ENCODE assay signal across 16 cellular contexts in the genomic region with DNA sequence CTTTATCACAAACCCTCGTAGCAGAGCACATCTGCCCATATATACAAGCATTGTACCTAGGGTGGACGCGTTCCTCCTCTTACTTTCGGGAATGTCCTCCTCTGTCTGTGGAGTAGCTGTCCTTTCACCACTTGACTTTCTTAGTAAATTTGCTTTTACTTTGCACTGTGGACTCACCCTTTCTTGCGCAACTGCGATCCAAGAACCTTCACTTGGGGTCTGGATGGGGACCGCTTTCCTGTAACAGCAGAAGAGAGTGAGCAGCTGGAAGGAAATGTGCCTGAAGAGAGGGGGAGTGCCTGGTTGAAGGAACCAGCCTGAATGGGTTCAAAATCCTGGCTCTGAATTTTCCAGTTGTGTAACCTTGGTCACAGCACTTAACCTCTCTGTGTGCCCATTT. TPM values are rescaled to one million over a fixed set of nuclear protein-coding genes. Genes with fewer than 3 reads are reported as not detected.
A peak's percentile ranks its signal among the peaks of the same experiment; 100 is the strongest.
DNase-seq lines count a peak whose midpoint lies in the region; ATAC-seq, FAIRE-seq and TF ChIP-seq lines count a peak whose summit lies in the region.
"Had no signal": no experiment of that assay in that cellular context is flagged by ENCODE, and none has a peak within 500 bp of the region (broad histone marks: within the 10 kb centered on the region; RNA-seq: fewer than 3 reads in every experiment).

No MANE protein-coding gene starts in this region.

- intact Hi-C loops in IMR-90 (cut with micrococcal nuclease): no loop called here
- intact Hi-C loops in K562 (cut with micrococcal nuclease): no loop called here
- intact Hi-C loops in upper lobe of right lung (cut with DNase I): no loop called here

- BruUV-seq in IMR-90 (replicated peaks; lab: Mats Ljungman, UMichigan) (no TSS peak), K562 (replicated peaks; lab: Mats Ljungman, UMichigan) (no TSS peak)

- H3K4me2 ChIP-seq in IMR-90 (ENCODE audit: low read depth, low read length): no peak overlapping the region
- H3K4me2 ChIP-seq in K562 (ENCODE audit: insufficient read depth, low read length): no peak overlapping the region

- H2BK20ac ChIP-seq in IMR-90 (ENCODE audit: low read depth, low read length): no peak overlapping the region

- H2BK120ac ChIP-seq in IMR-90 (ENCODE audit: low read depth, low read length): no peak overlapping the region

- TF ChIP-seq EP300 in K562 (IDR thresholded peaks at IDR 0.05; ENCODE audit: low read length) (no peak), tibial nerve (IDR thresholded peaks at IDR 0.05) (no peak)

- H3K9me1 ChIP-seq in IMR-90 (ENCODE audit: insufficient read depth, low read length): no peaks in the 10 kb centered on the region
- H3K9me1 ChIP-seq in K562 (ENCODE audit: control insufficient read depth, insufficient read depth, low read length): no peaks in the 10 kb centered on the region

- no peaks in the 10 kb centered on the region for H3K36me3 Mint-ChIP-seq in nephron (ENCODE audit: low read depth)
- H3K36me3 Mint-ChIP-seq: CD8-positive, alpha-beta T cell had no signal

- H3K4me1 ChIP-seq in IMR-90 (ENCODE audit: control insufficient read depth, insufficient read depth, low read length) (peaks cover 6% of the 10 kb centered on the region), K562 (replicated peaks in 1 of 2; ENCODE audit: control insufficient read depth in 2 of 2, insufficient read depth in 2 of 2, low read length in 2 of 2) (peaks cover 0 to 7% of the 10 kb centered on the region in 2 experiments; a peak in 2 of 5 replicates), upper lobe of right lung (peaks cover 25% of the 10 kb centered on the region), tibial nerve (peaks cover 0 to 32% (median 10%) of the 10 kb centered on the region in 4 donors)

- no peak overlapping the region for H3K9ac ChIP-seq in IMR-90 (ENCODE audit: low read depth, low read length)
- no peak overlapping the region for H3K9ac ChIP-seq in K562 (ENCODE audit: insufficient read depth in 1 of 2, low read depth in 2 of 2, low read length in 2 of 2)

- H3K4me3 Mint-ChIP-seq in nephron: no peak overlapping the region
- H3K4me3 Mint-ChIP-seq: CD8-positive, alpha-beta T cell had no signal

- H3K4me3 ChIP-seq in IMR-90 (ENCODE audit: insufficient read depth, low read depth, low read length) (no peak overlapping the region), K562 (no peak overlapping the region), upper lobe of right lung (no peak overlapping the region), tibial nerve (no peak overlapping the region)

- dilution Hi-C loops in IMR-90 (cut with HindIII; ENCODE audit: low sequenced_read_pairs, unreplicated experiment): no loop called here

- H4K91ac ChIP-seq in IMR-90 (ENCODE audit: insufficient read depth, low read depth, low read length): no peak overlapping the region

- POLR2A ChIA-PET in IMR-90 (lab: Charles Lee; ENCODE audit: unreplicated experiment): no interaction called here
- POLR2A ChIA-PET in K562 (lab: Yijun Ruan, JAX): no interaction called here

- H3K27me3 Mint-ChIP-seq in nephron (ENCODE audit: low read depth): peaks cover 12% of the 10 kb centered on the region

- TF ChIP-seq RAD21 in IMR-90 (IDR thresholded peaks at IDR 0.05; ENCODE audit: low read length) (no peak), K562 (CRISPR knock-in tag; conservative IDR thresholded peaks at IDR 0.05 in 1 of 2, IDR thresholded peaks at IDR 0.05 in 1 of 2) (no peak)

- no peak overlapping the region for H3K18ac ChIP-seq in IMR-90 (ENCODE audit: low read depth, low read length)

- H3K27ac ChIP-seq in IMR-90 (ENCODE audit: insufficient read depth, low read length) (no peak overlapping the region), K562 (ENCODE audit: extremely low read depth, low read depth, low read length) (no peak overlapping the region), upper lobe of right lung (peak overlapping the region; percentile 53), tibial nerve (no peak overlapping the region)
- H3K27ac ChIP-seq: SK-N-MC had no signal

- H3K4ac ChIP-seq in IMR-90 (ENCODE audit: low read depth, low read length): no peak overlapping the region

- DNase-seq in IMR-90 (no peak), K562 (ENCODE audit: extremely low read depth in 1 of 4, low spot score in 3 of 4) (no peak), upper lobe of right lung (no peak), tibial nerve (ENCODE audit: low spot score in 2 of 2) (no peak), mesenteric fat pad (ENCODE audit: low spot score) (no peak), A172 (ENCODE audit: low spot score) (no peak)
- DNase-seq: CD8-positive, alpha-beta T cell; DMS79 treated with DMSO at 0.1 percent for 48 hours; GOT3; NCI-H1105; NCI-H1694; NCI-H2227 treated with DMSO at 0.1 percent for 48 hours; NCI-H524; Right ventricle myocardium superior had no signal

- no CpG with 5 or more reads among the region's 7 CpGs for WGBS in IMR-90 (ENCODE audit: extremely low coverage in 2 of 2, insufficient read length in 1 of 2), 2 experiments
- 20% methylated on average over 7 of the region's 7 CpGs for WGBS in K562 (ENCODE audit: insufficient coverage, low coverage, missing lambda C conversion rate)
- WGBS in tibial nerve, 2 donors: 88 to 90% methylated on average over 7 of the region's 7 CpGs

- H3K36me3 ChIP-seq in IMR-90 (ENCODE audit: control insufficient read depth, insufficient read depth, low read length) (no peaks in the 10 kb centered on the region), K562 (ENCODE audit: control insufficient read depth, insufficient read depth, low read length) (no peaks in the 10 kb centered on the region), upper lobe of right lung (no peaks in the 10 kb centered on the region), tibial nerve (no peaks in the 10 kb centered on the region)

- peaks cover 52% of the 10 kb centered on the region for H3K4me1 Mint-ChIP-seq in nephron

- in situ Hi-C loops in IMR-90 (cut with MboI; ENCODE audit: low sequenced_read_pairs): no loop called here
- in situ Hi-C loops in K562 (cut with MboI): no loop called here

- H3K9me3 ChIP-seq in IMR-90 (ENCODE audit: control insufficient read depth, insufficient read depth, low read length) (peaks cover 3% of the 10 kb centered on the region; the same call in 1 of the 2 replicates), K562 (replicated peaks; ENCODE audit: control insufficient read depth, insufficient read depth, low read depth, low read length) (no peaks in the 10 kb centered on the region), upper lobe of right lung (no peaks in the 10 kb centered on the region), tibial nerve (peaks cover 0 to 5% (median 0%) of the 10 kb centered on the region in 4 donors)

- no peaks in the 10 kb centered on the region for H3K79me1 ChIP-seq in IMR-90 (ENCODE audit: low read depth in 1 of 2, low read length in 2 of 2)

- H3K9me3 Mint-ChIP-seq in nephron: no peaks in the 10 kb centered on the region
- H3K9me3 Mint-ChIP-seq: CD8-positive, alpha-beta T cell had no signal

- no peak overlapping the region for H2AK5ac ChIP-seq in IMR-90 (ENCODE audit: low read depth, low read length)

- no peaks in the 10 kb centered on the region for H3K79me2 ChIP-seq in K562 (ENCODE audit: control insufficient read depth, insufficient read depth, low read length)

- H4K5ac ChIP-seq in IMR-90 (ENCODE audit: low read depth, low read length): no peak overlapping the region

- H2AFZ ChIP-seq in IMR-90 (replicated peaks; ENCODE audit: low read length, poor library complexity) (no peak overlapping the region), K562 (ENCODE audit: low read depth, low read length) (no peak overlapping the region)

- H2BK5ac ChIP-seq in IMR-90 (ENCODE audit: low read depth, low read length, poor library complexity, severe bottlenecking): no peak overlapping the region

- no peak overlapping the region for H3K23ac ChIP-seq in IMR-90 (ENCODE audit: low read depth, low read length)

- H3K27me3 ChIP-seq in IMR-90 (ENCODE audit: control insufficient read depth, insufficient read depth, low read length) (peaks cover 29% of the 10 kb centered on the region), K562 (ENCODE audit: control insufficient read depth in 2 of 2, insufficient read depth in 2 of 2, low read length in 2 of 2) (peaks cover 5 to 16% of the 10 kb centered on the region in 2 experiments; a peak in 3 of 5 replicates), upper lobe of right lung (no peaks in the 10 kb centered on the region), tibial nerve (no peaks in the 10 kb centered on the region)

- H2BK15ac ChIP-seq in IMR-90 (ENCODE audit: low read depth, low read length): no peak overlapping the region

- H3K27ac Mint-ChIP-seq in nephron: peak overlapping the region in 2 of 3 experiments; percentile 49 to 76
- H3K27ac Mint-ChIP-seq: CD8-positive, alpha-beta T cell had no signal

- H2AK9ac ChIP-seq in IMR-90 (replicated peaks; ENCODE audit: low read depth, low read length, poor library complexity): no peak overlapping the region

- H4K20me1 ChIP-seq in IMR-90 (ENCODE audit: insufficient read depth, low read length): no peaks in the 10 kb centered on the region; the same call in 1 of the 2 replicates
- H4K20me1 ChIP-seq in K562 (replicated peaks; ENCODE audit: control insufficient read depth, insufficient read depth, low read length): no peaks in the 10 kb centered on the region

- ATAC-seq in IMR-90 (ENCODE audit: low read depth): no peak
- ATAC-seq in K562: no peak
- ATAC-seq in upper lobe of right lung: peak; percentile 35
- ATAC-seq: CD8-positive, alpha-beta T cell had no signal

- CTCF ChIA-PET in IMR-90 (lab: Yijun Ruan, JAX) (no interaction called here), K562 (lab: Yijun Ruan, JAX; ENCODE audit: low intra/inter-chr PET ratio) (no interaction called here)

- no peak for TF ChIP-seq POLR2A in IMR-90 (IDR thresholded peaks at IDR 0.05; ENCODE audit: low read depth, low read length)
- no peak for TF ChIP-seq POLR2A in K562 (conservative IDR thresholded peaks at IDR 0.05)
- no peak for TF ChIP-seq POLR2A in tibial nerve (IDR thresholded peaks at IDR 0.05)

- FAIRE-seq in K562 (lab: Jason Lieb, UNC): no peak

- H3K14ac ChIP-seq in IMR-90 (replicated peaks; ENCODE audit: low read depth, low read length): no peak overlapping the region

- H3K56ac ChIP-seq in IMR-90 (ENCODE audit: extremely low read depth, insufficient read depth, low read length): no peak overlapping the region

- H4K8ac ChIP-seq in IMR-90 (ENCODE audit: low read depth in 2 of 2, low read length in 2 of 2): no peak overlapping the region

- TF ChIP-seq CTCF in IMR-90 (conservative IDR thresholded peaks at IDR 0.05; ENCODE audit: low read depth, low read length): no peak
- TF ChIP-seq CTCF in K562 (IDR thresholded peaks at IDR 0.05 in 2 of 3, conservative IDR thresholded peaks at IDR 0.05 in 1 of 3; ENCODE audit: insufficient read depth in 2 of 3, low read depth in 1 of 3, low read length in 3 of 3): no peak
- no peak for TF ChIP-seq CTCF in nephron (IDR thresholded peaks at IDR 0.05; ENCODE audit: unreplicated experiment in 3 of 3)
- TF ChIP-seq CTCF in upper lobe of right lung (IDR thresholded peaks at IDR 0.05): no peak
- TF ChIP-seq CTCF in tibial nerve (IDR thresholded peaks at IDR 0.05): no peak

RNA-seq across cellular contexts. Expression of gene PMEPA1, which starts 40.0 kb away (rescaled TPM):
- total RNA-seq in IMR-90 (2012; rRNA removed): 1.4 and 2.0 TPM in 2 replicates
- polyA plus RNA-seq in IMR-90 (2012; rRNA removed): 6.9 and 11.0 TPM in 2 replicates
- polyA plus RNA-seq in IMR-90 (2012; cell fraction: cytosol; rRNA removed): 2.9 and 9.8 TPM in 2 replicates
- polyA plus RNA-seq in IMR-90 (2012; cell fraction: nucleus; rRNA removed; ENCODE audit: low replicate concordance): 3.2 and 9.0 TPM in 2 replicates
- not detected in 2 replicates for total RNA-seq in K562 (2011; cell fraction: chromatin; rRNA removed; ENCODE audit: low replicate concordance)
- total RNA-seq in K562 (2011; cell fraction: nucleolus; rRNA removed): not detected in 2 replicates
- total RNA-seq in K562 (2011; cell fraction: nucleoplasm; rRNA removed): not detected in 2 replicates
- not detected in 2 replicates for total RNA-seq in K562 (2014; rRNA removed)
- not detected in 2 replicates for total RNA-seq in K562 (2014; rRNA removed; fragmentation: Illumina TruSeq; extraction: Trizol)
- total RNA-seq in K562 (2015; rRNA removed; fragmentation: Illumina TruSeq; extraction: Trizol): not detected in 2 replicates
- total RNA-seq in K562 (2021): 0.16 and 0.20 TPM in 2 replicates
- polyA plus RNA-seq in K562 (2011; rRNA removed): not detected in 2 replicates
- not detected in 2 replicates for polyA plus RNA-seq in K562 (2011; cell fraction: cytosol; rRNA removed)
- polyA plus RNA-seq in K562 (2011; cell fraction: nucleus; rRNA removed): not detected in 2 replicates
- 0.03 TPM in 1 of 2 replicates, not detected in the other for polyA plus RNA-seq in K562 (2012)
- not detected in 2 replicates for polyA plus RNA-seq in K562 (2014; fragmentation: Illumina TruSeq; extraction: Trizol)
- polyA plus RNA-seq in K562 (2014; fragmentation: Nextera tagmentation; extraction: Ambion mirVana): not detected
- polyA plus RNA-seq in K562 (2014; rRNA removed): not detected in 2 replicates
- polyA minus RNA-seq in K562 (2011; rRNA and poly(A)+ RNA removed): not detected in 2 replicates
- not detected in 2 replicates for polyA minus RNA-seq in K562 (2011; cell fraction: cytosol; rRNA and poly(A)+ RNA removed)
- not detected in 2 replicates for polyA minus RNA-seq in K562 (2011; cell fraction: nucleus; rRNA and poly(A)+ RNA removed)
- total RNA-seq in upper lobe of right lung: 49.1 TPM
- total RNA-seq in tibial nerve: 10 to 100 TPM; 10.2 to 33.6 (median 18.3) TPM
- total RNA-seq in mesenteric fat pad: 90.0 TPM
- 10.5 and 12.3 TPM in 2 replicates for total RNA-seq in A172 (2014; rRNA removed; shearing (Covaris generic))
